In the genomic region with DNA sequence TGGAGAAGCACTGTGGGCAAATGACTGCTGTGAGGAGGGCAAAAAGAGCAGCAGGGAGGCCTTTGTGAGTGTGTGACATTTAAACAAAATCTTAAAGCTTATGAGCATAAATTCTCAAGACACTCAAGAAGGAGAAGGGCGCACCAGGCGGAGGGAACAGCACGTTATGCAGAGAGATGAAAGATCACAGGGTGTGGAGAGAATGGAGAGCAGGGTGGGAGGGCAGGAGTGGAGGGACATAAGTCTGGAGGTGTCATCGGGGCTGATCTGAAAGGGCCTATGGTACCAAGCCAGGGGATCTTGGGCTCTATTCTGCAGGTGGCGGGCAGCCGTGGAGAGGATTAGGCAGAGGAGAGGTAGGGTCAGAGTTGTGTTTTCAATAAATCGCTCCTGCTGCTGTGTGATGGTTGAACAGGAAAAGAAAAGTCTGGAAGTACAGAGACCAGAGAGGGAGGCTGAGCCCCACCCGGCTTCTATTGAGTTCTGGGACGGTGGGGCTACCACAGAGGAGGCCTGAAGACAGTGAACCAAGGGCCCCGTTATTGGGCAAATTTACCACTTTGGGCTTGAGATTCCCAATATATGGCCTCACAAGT, we compare ENCODE assay signal across 18 cellular contexts. TPM values are rescaled to one million over a fixed set of nuclear protein-coding genes. Genes with fewer than 3 reads are reported as not detected.
DNase-seq lines count a peak whose midpoint lies in the region; ATAC-seq and TF ChIP-seq lines count a peak whose summit lies in the region.
"Had no signal": no experiment of that assay in that cellular context is flagged by ENCODE, and none has a peak within 500 bp of the region (broad histone marks: within the 10 kb centered on the region; RNA-seq: fewer than 3 reads in every experiment).

No MANE protein-coding gene starts in this region.

- WGBS in sigmoid colon, 2 donors = 83 to 86% methylated on average over 10 of the region's 10 CpGs

- TF ChIP-seq POLR2A in sigmoid colon (IDR thresholded peaks at IDR 0.05) = no peak

- no peaks in the 10 kb centered on the region for H3K4me1 ChIP-seq in sigmoid colon
- H3K4me1 ChIP-seq: HAP-1 had no signal

- peak; percentile 1 for DNase-seq in activated CD4-positive, alpha-beta memory T cell treated with anti-CD3 and anti-CD28 coated beads, Interleukin-2, amount 10 ng/mL, durations not matched to agents 7 days and 5 days
- DNase-seq in activated CD4-positive, alpha-beta memory T cell treated with anti-CD3 and anti-CD28 coated beads for 36 hours = no peak
- DNase-seq in D341Med (ENCODE audit: low spot score) = peak; percentile 13
- DNase-seq in mesenteric fat pad (ENCODE audit: low spot score) = peak; percentile 67
- DNase-seq in sigmoid colon = peak; percentile 24
- DNase-seq in left colon = no peak
- DNase-seq in 8988T = no peak
- DNase-seq: CD4-positive, alpha-beta memory T cell; DMS79 treated with DMSO at 0.1 percent for 48 hours; GF-D8; GM23248 had no signal

- no peak overlapping the region for H3K4me3 ChIP-seq in sigmoid colon
- H3K4me3 ChIP-seq: BLaER1, GM23248, HAP-1 had no signal

- H3K4me3 Mint-ChIP-seq in activated CD4-positive, alpha-beta memory T cell treated with anti-CD3 and anti-CD28 coated beads, Interleukin-2, amount 10 ng/mL, durations not matched to agents 7 days and 5 days = no peak overlapping the region
- no peak overlapping the region for H3K4me3 Mint-ChIP-seq in activated CD4-positive, alpha-beta memory T cell treated with anti-CD3 and anti-CD28 coated beads for 36 hours
- H3K4me3 Mint-ChIP-seq: CD14-positive monocyte; CD4-positive, alpha-beta memory T cell; IgD-negative memory B cell had no signal

- peaks cover 0 to 8% (median 0%) of the 10 kb centered on the region in 3 donors for H3K27me3 ChIP-seq in sigmoid colon
- H3K27me3 ChIP-seq: BLaER1 had no signal

- no peaks in the 10 kb centered on the region for H3K36me3 Mint-ChIP-seq in activated CD4-positive, alpha-beta memory T cell treated with anti-CD3 and anti-CD28 coated beads, Interleukin-2, amount 10 ng/mL, durations not matched to agents 7 days and 5 days (ENCODE audit: low read depth)
- H3K36me3 Mint-ChIP-seq in activated CD4-positive, alpha-beta memory T cell treated with anti-CD3 and anti-CD28 coated beads for 36 hours = no peaks in the 10 kb centered on the region
- H3K36me3 Mint-ChIP-seq: CD14-positive monocyte; CD4-positive, alpha-beta memory T cell; IgD-negative memory B cell had no signal

- H3K27ac Mint-ChIP-seq in activated CD4-positive, alpha-beta memory T cell treated with anti-CD3 and anti-CD28 coated beads, Interleukin-2, amount 10 ng/mL, durations not matched to agents 7 days and 5 days = no peak overlapping the region
- no peak overlapping the region for H3K27ac Mint-ChIP-seq in activated CD4-positive, alpha-beta memory T cell treated with anti-CD3 and anti-CD28 coated beads for 36 hours
- H3K27ac Mint-ChIP-seq: CD4-positive, alpha-beta memory T cell; IgD-negative memory B cell had no signal

- no peak overlapping the region for H3K27ac ChIP-seq in sigmoid colon
- H3K27ac ChIP-seq: 22Rv1, BLaER1, GM23248, HL-60 had no signal

- H3K9me3 ChIP-seq in sigmoid colon = no peaks in the 10 kb centered on the region
- H3K9me3 ChIP-seq: BLaER1, HAP-1 had no signal

- H3K9me3 Mint-ChIP-seq in activated CD4-positive, alpha-beta memory T cell treated with anti-CD3 and anti-CD28 coated beads, Interleukin-2, amount 10 ng/mL, durations not matched to agents 7 days and 5 days = no peaks in the 10 kb centered on the region
- no peaks in the 10 kb centered on the region for H3K9me3 Mint-ChIP-seq in activated CD4-positive, alpha-beta memory T cell treated with anti-CD3 and anti-CD28 coated beads for 36 hours
- H3K9me3 Mint-ChIP-seq: CD14-positive monocyte had no signal

- no peaks in the 10 kb centered on the region for H3K4me1 Mint-ChIP-seq in activated CD4-positive, alpha-beta memory T cell treated with anti-CD3 and anti-CD28 coated beads, Interleukin-2, amount 10 ng/mL, durations not matched to agents 7 days and 5 days
- no peaks in the 10 kb centered on the region for H3K4me1 Mint-ChIP-seq in activated CD4-positive, alpha-beta memory T cell treated with anti-CD3 and anti-CD28 coated beads for 36 hours (ENCODE audit: low read depth)
- H3K4me1 Mint-ChIP-seq: CD14-positive monocyte; CD4-positive, alpha-beta memory T cell; IgD-negative memory B cell had no signal

- no peaks in the 10 kb centered on the region for H3K36me3 ChIP-seq in sigmoid colon
- H3K36me3 ChIP-seq: BLaER1, HAP-1 had no signal

- no peak for TF ChIP-seq EP300 in sigmoid colon (IDR thresholded peaks at IDR 0.05)

- CTCF ChIA-PET in activated CD4-positive, alpha-beta memory T cell treated with anti-CD3 and anti-CD28 coated beads, Interleukin-2, amount 10 ng/mL, durations not matched to agents 7 days and 5 days (lab: Charles Lee) = no interaction called here
- CTCF ChIA-PET in activated CD4-positive, alpha-beta memory T cell treated with anti-CD3 and anti-CD28 coated beads for 36 hours (lab: Charles Lee) = no interaction called here

- ATAC-seq in HG03442 (IDR thresholded peaks at IDR 0.05; ENCODE audit: unreplicated experiment) (no peak), left colon (no peak)

- intact Hi-C loops in activated CD4-positive, alpha-beta memory T cell treated with anti-CD3 and anti-CD28 coated beads for 36 hours (cut with micrococcal nuclease) = no loop called here
- intact Hi-C loops in sigmoid colon (cut with DNase I) (no loop called here), left colon (cut with DNase I, micrococcal nuclease) (no loop called here)

- no peak for TF ChIP-seq CTCF in sigmoid colon (IDR thresholded peaks at IDR 0.05)

- H3K27me3 Mint-ChIP-seq in activated CD4-positive, alpha-beta memory T cell treated with anti-CD3 and anti-CD28 coated beads, Interleukin-2, amount 10 ng/mL, durations not matched to agents 7 days and 5 days = peaks cover 19% of the 10 kb centered on the region
- H3K27me3 Mint-ChIP-seq in activated CD4-positive, alpha-beta memory T cell treated with anti-CD3 and anti-CD28 coated beads for 36 hours = peaks cover 11% of the 10 kb centered on the region

- POLR2A ChIA-PET in activated CD4-positive, alpha-beta memory T cell treated with anti-CD3 and anti-CD28 coated beads, Interleukin-2, amount 10 ng/mL, durations not matched to agents 7 days and 5 days (lab: Charles Lee) = no interaction called here
- POLR2A ChIA-PET in activated CD4-positive, alpha-beta memory T cell treated with anti-CD3 and anti-CD28 coated beads for 36 hours (lab: Charles Lee) = no interaction called here

RNA-seq across cellular contexts. Expression of a gene that starts 24.3 kb away (rescaled TPM):
- 10 to 100 TPM; 40.2 to 44.2 TPM for total RNA-seq in activated CD4-positive, alpha-beta memory T cell treated with anti-CD3 and anti-CD28 coated beads, Interleukin-2, amount 10 ng/mL, durations not matched to agents 7 days and 5 days
- 10 to 100 TPM; 18.5 to 18.8 TPM for total RNA-seq in activated CD4-positive, alpha-beta memory T cell treated with anti-CD3 and anti-CD28 coated beads for 36 hours
- total RNA-seq in mesenteric fat pad (83.1 TPM), sigmoid colon (10 to 100 TPM; 21.0 to 60.7 (median 37.5) TPM), left colon (10 to 100 TPM; 39.2 to 47.4 TPM)
- polyA plus RNA-seq in sigmoid colon = 10 to 100 TPM; 21.7 to 36.9 (median 23.4) TPM

RNA-seq across cellular contexts. Expression of a gene that starts 45.6 kb away (rescaled TPM):
- 10 to 100 TPM; 17.6 to 19.4 TPM for total RNA-seq in activated CD4-positive, alpha-beta memory T cell treated with anti-CD3 and anti-CD28 coated beads, Interleukin-2, amount 10 ng/mL, durations not matched to agents 7 days and 5 days
- total RNA-seq in activated CD4-positive, alpha-beta memory T cell treated with anti-CD3 and anti-CD28 coated beads for 36 hours = 10 to 100 TPM; 17.3 to 17.8 TPM
- 27.1 TPM for total RNA-seq in mesenteric fat pad
- total RNA-seq in sigmoid colon = 10 to 100 TPM; 26.5 to 39.6 (median 34.8) TPM
- polyA plus RNA-seq in sigmoid colon = 10 to 100 TPM; 11.4 to 22.7 (median 15.3) TPM
- total RNA-seq in left colon = 10 to 100 TPM; 16.7 to 19.3 TPM

Comparison
In these comparisons a context has a peak if more than half of its experiments do, and no peak if none do; other contexts are left out.
1. DNase-seq: peak in activated CD4-positive, alpha-beta memory T cell treated with anti-CD3 and anti-CD28 coated beads, Interleukin-2, amount 10 ng/mL, durations not matched to agents 7 days and 5 days (single experiment), D341Med (single experiment), mesenteric fat pad (single experiment) and sigmoid colon (single experiment); none in activated CD4-positive, alpha-beta memory T cell treated with anti-CD3 and anti-CD28 coated beads for 36 hours (single experiment), left colon (0 of 2) and 8988T (single experiment).